Comparison of ENCODE assay signal across 16 cellular contexts in genomic region chr13:113800576-113800926, GRCh38. TPM values are rescaled to one million over a fixed set of nuclear protein-coding genes. Genes with fewer than 3 reads are reported as not detected.
A peak's percentile ranks its signal among the peaks of the same experiment; 100 is the strongest.
DNase-seq lines count a peak whose midpoint lies in the region; ATAC-seq and TF ChIP-seq lines count a peak whose summit lies in the region.
"Had no signal": no experiment of that assay in that cellular context is flagged by ENCODE, and none has a peak within 500 bp of the region (broad histone marks: within the 10 kb centered on the region; RNA-seq: fewer than 3 reads in every experiment).

No MANE protein-coding gene starts in this region.

- H3K27me3 ChIP-seq in neuronal stem cell (ENCODE audit: control insufficient read depth in 3 of 3, insufficient read depth in 3 of 3, low read depth in 1 of 3, low read length in 3 of 3) (no peaks in the 10 kb centered on the region), upper lobe of right lung (no peaks in the 10 kb centered on the region), GM23248 (replicated peaks; ENCODE audit: insufficient read depth) (no peaks in the 10 kb centered on the region)

- no peaks in the 10 kb centered on the region for H3K27me3 Mint-ChIP-seq in activated naive CD4-positive, alpha-beta T cell treated with anti-CD3 and anti-CD28 coated beads, Interleukin-2, amount 10 ng/mL, durations not matched to agents 7 days and 5 days
- no peaks in the 10 kb centered on the region for H3K27me3 Mint-ChIP-seq in WTC11 (ENCODE audit: low read depth)
- H3K27me3 Mint-ChIP-seq: B cell had no signal

- H3K36me3 ChIP-seq in neuronal stem cell (replicated peaks in 1 of 2; ENCODE audit: control insufficient read depth in 2 of 2, insufficient read depth in 2 of 2, low read length in 2 of 2) (peaks cover 0 to 2% of the 10 kb centered on the region in 2 donors), upper lobe of right lung (no peaks in the 10 kb centered on the region), GM23248 (ENCODE audit: low read depth) (no peaks in the 10 kb centered on the region)

- H3K36me3 Mint-ChIP-seq in activated naive CD4-positive, alpha-beta T cell treated with anti-CD3 and anti-CD28 coated beads, Interleukin-2, amount 10 ng/mL, durations not matched to agents 7 days and 5 days = no peaks in the 10 kb centered on the region
- no peaks in the 10 kb centered on the region for H3K36me3 Mint-ChIP-seq in WTC11

- DNase-seq in activated naive CD4-positive, alpha-beta T cell treated with anti-CD3 and anti-CD28 coated beads, Interleukin-2, amount 50 U/mL, for 16 hours = peak; percentile 8
- no peak for DNase-seq in activated naive CD4-positive, alpha-beta T cell treated with anti-CD3 and anti-CD28 coated beads, Interleukin-2, amount 10 ng/mL, durations not matched to agents 7 days and 5 days
- DNase-seq in WTC11 (ENCODE audit: low spot score) (peak; percentile 8), neuronal stem cell (ENCODE audit: low spot score) (no peak), upper lobe of right lung (peak; percentile 56), GM23248 (no peak), activated T-cell treated with anti-CD3 and anti-CD28 coated beads for 4 hours (no peak)
- DNase-seq: NCI-H1048; NCI-H1694; NCI-H446 treated with DMSO at 0.1 percent for 48 hours; NCI-H82; NK-92 treated with Interleukin-12 subunit alpha and Interleukin-12 subunit beta, amount 100 ng/mL, for 24 hours; PC-9; Right ventricle myocardium superior had no signal

- peak overlapping the region; percentile 79 for H2AK5ac ChIP-seq in neuronal stem cell (ENCODE audit: low read depth, low read length)

- H3K9me3 ChIP-seq in neuronal stem cell (replicated peaks in 1 of 2; ENCODE audit: control insufficient read depth in 2 of 2, insufficient read depth in 1 of 2, low read depth in 1 of 2, low read length in 2 of 2) (no peaks in the 10 kb centered on the region), upper lobe of right lung (no peaks in the 10 kb centered on the region), GM23248 (ENCODE audit: low read depth) (no peaks in the 10 kb centered on the region)

- peak overlapping the region; percentile 64 for H3K18ac ChIP-seq in neuronal stem cell (ENCODE audit: low read length)

- POLR2A ChIA-PET in WTC11 (lab: Charles Lee) = no interaction called here

- no peak overlapping the region for H2AFZ ChIP-seq in neuronal stem cell (ENCODE audit: low read length)
- no peak overlapping the region for H2AFZ ChIP-seq in GM23248
- H2AFZ ChIP-seq: PC-9 had no signal

- no peaks in the 10 kb centered on the region for H3K9me2 ChIP-seq in GM23248 (ENCODE audit: insufficient read depth)

- peak overlapping the region; percentile 84 for H2BK12ac ChIP-seq in neuronal stem cell (ENCODE audit: low read length)

- CTCF ChIA-PET in activated naive CD4-positive, alpha-beta T cell treated with anti-CD3 and anti-CD28 coated beads, Interleukin-2, amount 10 ng/mL, durations not matched to agents 7 days and 5 days (lab: Charles Lee) = no interaction called here
- CTCF ChIA-PET in WTC11 (lab: Charles Lee) = no interaction called here

- no peak overlapping the region for H3K4me3 ChIP-seq in neuronal stem cell (ENCODE audit: low read length in 2 of 2)
- no peak overlapping the region for H3K4me3 ChIP-seq in upper lobe of right lung
- H3K4me3 ChIP-seq in GM23248 = no peak overlapping the region
- H3K4me3 ChIP-seq: PC-9 had no signal

- H3K27ac ChIP-seq in neuronal stem cell (replicated peaks; ENCODE audit: low read length) = no peak overlapping the region
- H3K27ac ChIP-seq in upper lobe of right lung = no peak overlapping the region
- H3K27ac ChIP-seq in GM23248 = no peak overlapping the region
- H3K27ac ChIP-seq: 22Rv1, PC-9 had no signal

- no peak overlapping the region for H3K14ac ChIP-seq in neuronal stem cell (ENCODE audit: low read length)

- WGBS in neuronal stem cell (ENCODE audit: extremely low coverage in 2 of 2, insufficient read length in 2 of 2, insufficient replicate concordance in 1 of 2), 2 donors = no CpG with 5 or more reads among the region's 10 CpGs
- WGBS in GM23248 (ENCODE audit: low coverage in 1 of 2, low lambda C conversion rate in 2 of 2, missing lambda C conversion rate in 2 of 2), 2 experiments = 94 to 97% methylated on average over 9 to 10 of the region's 10 CpGs

- TF ChIP-seq CTCF in WTC11 (IDR thresholded peaks at IDR 0.05) (no peak), upper lobe of right lung (IDR thresholded peaks at IDR 0.05) (no peak)

- H3F3A ChIP-seq in GM23248 (ENCODE audit: insufficient read depth) = no peaks in the 10 kb centered on the region

- no peak overlapping the region for H2BK5ac ChIP-seq in neuronal stem cell (ENCODE audit: low read length)

- in situ Hi-C loops in GM23248 (cut with MboI) = no loop called here

- no peak overlapping the region for H3K4me3 Mint-ChIP-seq in activated naive CD4-positive, alpha-beta T cell treated with anti-CD3 and anti-CD28 coated beads, Interleukin-2, amount 10 ng/mL, durations not matched to agents 7 days and 5 days
- no peak overlapping the region for H3K4me3 Mint-ChIP-seq in WTC11
- H3K4me3 Mint-ChIP-seq: B cell had no signal

- ATAC-seq in WTC11 (no peak), upper lobe of right lung (no peak)

- H3K4ac ChIP-seq in neuronal stem cell (ENCODE audit: low read length) = no peak overlapping the region

- no peaks in the 10 kb centered on the region for H3K4me1 Mint-ChIP-seq in activated naive CD4-positive, alpha-beta T cell treated with anti-CD3 and anti-CD28 coated beads, Interleukin-2, amount 10 ng/mL, durations not matched to agents 7 days and 5 days
- H3K4me1 Mint-ChIP-seq in WTC11 = no peaks in the 10 kb centered on the region
- H3K4me1 Mint-ChIP-seq: B cell had no signal

- no peak overlapping the region for H3K27ac Mint-ChIP-seq in activated naive CD4-positive, alpha-beta T cell treated with anti-CD3 and anti-CD28 coated beads, Interleukin-2, amount 10 ng/mL, durations not matched to agents 7 days and 5 days
- H3K27ac Mint-ChIP-seq in WTC11 = no peak overlapping the region
- H3K27ac Mint-ChIP-seq: B cell had no signal

- no peak overlapping the region for H4K8ac ChIP-seq in neuronal stem cell (ENCODE audit: low read depth, low read length)

- H2BK15ac ChIP-seq in neuronal stem cell (ENCODE audit: low read length) = peak overlapping the region; percentile 75

- no peak overlapping the region for H2BK120ac ChIP-seq in neuronal stem cell (ENCODE audit: low read depth, low read length)

- H3K23ac ChIP-seq in neuronal stem cell (ENCODE audit: low read depth, low read length, poor library complexity) = no peak overlapping the region

- H3K9ac ChIP-seq in neuronal stem cell (ENCODE audit: low read depth, low read length, poor library complexity) (peak overlapping the region; percentile 44), GM23248 (no peak overlapping the region)

- H3K4me1 ChIP-seq in neuronal stem cell (ENCODE audit: control insufficient read depth in 2 of 2, insufficient read depth in 1 of 2, low read depth in 1 of 2, low read length in 2 of 2) (peaks cover 11 to 12% of the 10 kb centered on the region in 2 donors), upper lobe of right lung (peaks cover 10% of the 10 kb centered on the region), GM23248 (ENCODE audit: insufficient read depth) (0 out of 2 replicates have a peak, but pooled peaks cover 3% of the 10 kb centered on the region)

- no peak overlapping the region for H4K91ac ChIP-seq in neuronal stem cell (ENCODE audit: low read depth, low read length, poor library complexity)

- H3K79me2 ChIP-seq in GM23248 (ENCODE audit: insufficient read depth) = no peaks in the 10 kb centered on the region

- peaks cover 4% of the 10 kb centered on the region for H3K79me1 ChIP-seq in neuronal stem cell (ENCODE audit: low read depth, low read length)

- H4K20me1 ChIP-seq in GM23248 (ENCODE audit: insufficient read depth) = no peaks in the 10 kb centered on the region

- H3K9me3 Mint-ChIP-seq in activated naive CD4-positive, alpha-beta T cell treated with anti-CD3 and anti-CD28 coated beads, Interleukin-2, amount 10 ng/mL, durations not matched to agents 7 days and 5 days = no peaks in the 10 kb centered on the region
- no peaks in the 10 kb centered on the region for H3K9me3 Mint-ChIP-seq in WTC11

- H3K4me2 ChIP-seq in neuronal stem cell (ENCODE audit: insufficient read depth, low read length, poor library complexity, severe bottlenecking) = no peak overlapping the region
- H3K4me2 ChIP-seq in GM23248 (ENCODE audit: unreplicated experiment) = no peak overlapping the region
- H3K4me2 ChIP-seq: PC-9 had no signal

- intact Hi-C loops in upper lobe of right lung (cut with DNase I) = no loop called here

TF ChIP-seq in WTC11, 78 proteins besides CTCF, POLR2A, EP300 and RAD21 (continues in another document):
- no peak for TF ChIP-seq AR (CRISPR knock-in tag; IDR thresholded peaks at IDR 0.05)

RNA-seq across cellular contexts. Expression of gene TMEM255B, which starts 41.5 kb away (rescaled TPM):
- 4.7 to 5.9 TPM (median 4.8 TPM) in 3 replicates for total RNA-seq in WTC11 (2021)
- 2.5 TPM for polyA plus RNA-seq in neuronal stem cell (2013, experiment 1 of 2)
- polyA plus RNA-seq in neuronal stem cell (2013, experiment 2 of 2) = 2.2 TPM
- total RNA-seq in upper lobe of right lung = 43.6 TPM
- 7.7 TPM in 1 of 2 replicates, not detected in the other for total RNA-seq in GM23248 (2014; rRNA removed; shearing (Covaris generic))
- 6.8 and 8.2 TPM in 2 replicates for polyA plus RNA-seq in GM23248 (2016; fragmentation: Nextera tagmentation; extraction: Ambion mirVana)

Comparison
In these comparisons a context has a peak if more than half of its experiments do, and no peak if none do; other contexts are left out.
1. DNase-seq: peak in activated naive CD4-positive, alpha-beta T cell treated with anti-CD3 and anti-CD28 coated beads, Interleukin-2, amount 50 U/mL, for 16 hours (single experiment), WTC11 (single experiment) and upper lobe of right lung (single experiment); none in activated naive CD4-positive, alpha-beta T cell treated with anti-CD3 and anti-CD28 coated beads, Interleukin-2, amount 10 ng/mL, durations not matched to agents 7 days and 5 days (single experiment), neuronal stem cell (single experiment), GM23248 (single experiment) and activated T-cell treated with anti-CD3 and anti-CD28 coated beads for 4 hours (single experiment).